1 cellular context compared by ENCODE assay signal in genomic region chr17:44738214-44738906, GRCh38.
TF ChIP-seq lines count a peak whose summit lies in the region.

No MANE protein-coding gene starts in this region.

TF ChIP-seq in H1, 55 proteins besides CTCF, POLR2A, EP300 and RAD21:
- no peak for TF ChIP-seq EZH2 (IDR thresholded peaks at IDR 0.05; ENCODE audit: low read depth, low read length, severe bottlenecking)
- TF ChIP-seq RFX5 (IDR thresholded peaks at IDR 0.05; ENCODE audit: borderline replicate concordance, low read depth, low read length), result no peak
- no peak for TF ChIP-seq TAF7 (optimal IDR thresholded peaks at IDR 0.05; ENCODE audit: borderline replicate concordance, low read depth, low read length)
- TF ChIP-seq CBX8 (IDR thresholded peaks at IDR 0.05; ENCODE audit: borderline replicate concordance, low read depth, low read length), result no peak
- no peak for TF ChIP-seq TAF1 (IDR thresholded peaks at IDR 0.05; ENCODE audit: low read depth, low read length)
- TF ChIP-seq MAFK (IDR thresholded peaks at IDR 0.05; ENCODE audit: low read depth, low read length), result no peak
- no peak for TF ChIP-seq CBX5 (IDR thresholded peaks at IDR 0.05; ENCODE audit: low read depth, low read length)
TF ChIP-seq in H1: peak in this region for 0.
